Comparison of ENCODE assay signal across 14 cellular contexts in the genomic region with DNA sequence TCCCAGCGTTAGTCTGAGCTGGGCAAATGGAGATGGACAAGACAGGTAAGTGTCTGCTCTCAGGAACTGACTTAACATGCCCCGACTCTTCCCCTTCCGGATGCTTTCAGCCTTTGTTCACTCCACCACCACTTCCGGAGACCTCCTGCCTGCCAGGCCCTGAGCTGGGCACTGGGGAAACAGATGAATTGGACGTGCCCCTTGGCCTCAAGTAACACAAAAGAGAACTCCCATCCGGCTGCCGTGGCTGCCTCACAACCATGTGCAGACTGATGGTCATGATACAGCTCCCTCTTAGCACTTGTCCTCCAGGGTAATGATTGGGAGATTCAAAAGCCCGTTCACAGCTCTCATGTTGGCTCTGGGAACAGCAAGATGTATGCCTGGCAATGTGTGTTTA.
"Had no signal": no experiment of that assay in that cellular context is flagged by ENCODE, and none has a peak within 500 bp of the region (broad histone marks: within the 10 kb centered on the region; RNA-seq: fewer than 3 reads in every experiment).

No MANE protein-coding gene starts in this region.

- H3K27ac ChIP-seq: parathyroid adenoma, skin epidermis, tibial nerve had no signal

- H3K4me1 Mint-ChIP-seq: nephron had no signal

- H3K4me3 Mint-ChIP-seq: nephron; stimulated activated effector memory CD8-positive, alpha-beta T cell treated with anti-CD3 and anti-CD28 coated beads, Interleukin-12 subunit alpha, Interleukin-12 subunit beta, amount 100 ng/mL, for 72 hours; T-helper 1 cell treated with Interleukin-12 subunit alpha and Interleukin-12 subunit beta and Interleukin-4 antibody, amounts not matched to agents 30 μg/mL and 1 μg/mL, for 36 hours had no signal

- H3K27ac Mint-ChIP-seq: nephron; stimulated activated effector memory CD8-positive, alpha-beta T cell treated with anti-CD3 and anti-CD28 coated beads, Interleukin-12 subunit alpha, Interleukin-12 subunit beta, amount 100 ng/mL, for 72 hours; T-helper 1 cell treated with Interleukin-12 subunit alpha and Interleukin-12 subunit beta and Interleukin-4 antibody, amounts not matched to agents 30 μg/mL and 1 μg/mL, for 36 hours had no signal

- H2AFZ ChIP-seq: parathyroid adenoma had no signal

- H3K4me3 ChIP-seq: esophagus squamous epithelium, skin epidermis, tibial nerve had no signal

- DNase-seq: activated CD4-positive, alpha-beta T cell treated with anti-CD3 and anti-CD28 coated beads, Interleukin-2, amount 50 U/mL, for 48 hours; activated CD4-positive, CD25-positive, alpha-beta regulatory T cell; activated CD8-positive, alpha-beta memory T cell treated with anti-CD3 and anti-CD28 coated beads, Interleukin-2, amount 50 U/mL, for 4 hours; central memory CD4-positive, alpha-beta T cell; esophagus squamous epithelium; foreskin fibroblast; mesenchymal stem cell had no signal

- ATAC-seq: left lobe of liver; stimulated activated effector memory CD8-positive, alpha-beta T cell treated with anti-CD3 and anti-CD28 coated beads, Interleukin-12 subunit alpha, Interleukin-12 subunit beta, amount 100 ng/mL, for 72 hours had no signal

- H3K27me3 ChIP-seq: esophagus squamous epithelium, tibial nerve had no signal

- H3K9ac ChIP-seq: parathyroid adenoma had no signal

- H3K9me3 Mint-ChIP-seq: nephron; stimulated activated effector memory CD8-positive, alpha-beta T cell treated with anti-CD3 and anti-CD28 coated beads, Interleukin-12 subunit alpha, Interleukin-12 subunit beta, amount 100 ng/mL, for 72 hours; T-helper 1 cell treated with Interleukin-12 subunit alpha and Interleukin-12 subunit beta and Interleukin-4 antibody, amounts not matched to agents 30 μg/mL and 1 μg/mL, for 36 hours had no signal
